Comparison of ENCODE assay signal across 31 cellular contexts in genomic region chrX:107470971-107471370, GRCh38. TPM values are rescaled to one million over a fixed set of nuclear protein-coding genes. Genes with fewer than 3 reads are reported as not detected.
DNase-seq lines count a peak whose midpoint lies in the region; TF ChIP-seq lines count a peak whose summit lies in the region.
"Had no signal": no experiment of that assay in that cellular context is flagged by ENCODE, and none has a peak within 500 bp of the region (broad histone marks: within the 10 kb centered on the region; RNA-seq: fewer than 3 reads in every experiment).

No MANE protein-coding gene starts in this region.

- H3K36me3 Mint-ChIP-seq in endodermal cell (ENCODE audit: low read depth) (no peaks in the 10 kb centered on the region), type B pancreatic cell (no peaks in the 10 kb centered on the region)
- H3K36me3 Mint-ChIP-seq: activated naive CD8-positive, alpha-beta T cell had no signal

- H3K79me2 ChIP-seq in OCI-LY7 (ENCODE audit: insufficient read depth, low read depth, low read length) (peaks cover 38% of the 10 kb centered on the region), mesendoderm (ENCODE audit: control insufficient read depth, insufficient read depth, low read length) (no peaks in the 10 kb centered on the region)

- BruUV-seq in OCI-LY7 (replicated peaks; lab: Mats Ljungman, UMichigan), result no TSS peak

- H3K9me3 Mint-ChIP-seq in endodermal cell (peaks cover 36% of the 10 kb centered on the region), type B pancreatic cell (peaks cover 4% of the 10 kb centered on the region)
- H3K9me3 Mint-ChIP-seq: activated CD4-positive, alpha-beta memory T cell treated with anti-CD3 and anti-CD28 coated beads, Interleukin-2, amount 10 ng/mL, durations not matched to agents 7 days and 5 days; activated T-helper 2 cell treated with anti-CD3 and anti-CD28 coated beads, Interferon-gamma antibody, Interleukin-2, Interleukin-4, amounts not matched to agents 10 μg/mL and 5 μg/mL and 100 μg/mL, durations not matched to agents 14 hours and 24 hours and 36 hours; CD4-positive, alpha-beta T cell; dendritic cell treated with granulocyte-macrophage colony-stimulating factor and Interleukin-4, amounts not matched to agents 40 ng/mL and 50 ng/mL, for 4 days; stimulated activated naive CD8-positive, alpha-beta T cell treated with anti-CD3 and anti-CD28 coated beads, Interleukin-15, amount 100 ng/mL, for 72 hours; T-helper 1 cell treated with Interleukin-12 subunit alpha and Interleukin-12 subunit beta and Interleukin-4 antibody, amounts not matched to agents 30 μg/mL and 1 μg/mL, for 36 hours had no signal

- no peaks in the 10 kb centered on the region for H4K20me1 ChIP-seq in OCI-LY7 (ENCODE audit: insufficient read depth, low read length)

- H3K4ac ChIP-seq in mesendoderm (ENCODE audit: low read depth, low read length), result no peak overlapping the region

- H3K9ac ChIP-seq in endodermal cell (ENCODE audit: extremely low read depth, low read length, poor library complexity, severe bottlenecking), result no peak overlapping the region
- no peak overlapping the region for H3K9ac ChIP-seq in mesendoderm (ENCODE audit: low read length)

- H2BK5ac ChIP-seq in mesendoderm (ENCODE audit: low read length), result no peak overlapping the region

- no peak overlapping the region for H2BK15ac ChIP-seq in mesendoderm (replicated peaks; ENCODE audit: low read depth)

- H3K4me2 ChIP-seq in OCI-LY7 (ENCODE audit: low read length), result peak overlapping the region; percentile 38
- no peak overlapping the region for H3K4me2 ChIP-seq in mesendoderm (ENCODE audit: low read length)

- H3K56ac ChIP-seq in mesendoderm (ENCODE audit: low read length), result no peak overlapping the region

- in situ Hi-C loops in transverse colon (cut with MboI; ENCODE audit: low pct_ligation_motif_present in 1 of 4, low pct_unique_long_range_greater_than_20kb in 1 of 4, low sequenced_read_pairs in 3 of 4), result no loop called here

- H3K18ac ChIP-seq in mesendoderm (ENCODE audit: low read length), result no peak overlapping the region

- H3K27me3 ChIP-seq in endodermal cell (ENCODE audit: control insufficient read depth, insufficient read depth, low read length, poor library complexity, severe bottlenecking) (peaks cover 47% of the 10 kb centered on the region), mesendoderm (ENCODE audit: insufficient read depth, low read length, poor library complexity) (no peaks in the 10 kb centered on the region), transverse colon (no peaks in the 10 kb centered on the region)
- H3K27me3 ChIP-seq: gastroesophageal sphincter had no signal

- intact Hi-C loops in OCI-LY7 (cut with micrococcal nuclease; ENCODE audit: unreplicated experiment) (loop anchor here (2.0 kb wide), 1 partner anchor 20 kb away; no protein-coding TSS in a partner anchor), transverse colon (cut with DNase I; ENCODE audit: low total_unique reads) (no loop called here)

- H3K79me1 ChIP-seq in mesendoderm (ENCODE audit: low read length), result no peaks in the 10 kb centered on the region

- POLR2A ChIA-PET in OCI-LY7 (lab: Charles Lee), result interaction anchor here (0.8 kb wide), 1 partner anchor 22 kb away, joined by 3 read pairs; no protein-coding TSS in a partner anchor

- H3K9me3 ChIP-seq in OCI-LY7 (ENCODE audit: low read length) (no peaks in the 10 kb centered on the region), endodermal cell (ENCODE audit: control insufficient read depth, low read length) (no peaks in the 10 kb centered on the region), transverse colon (no peaks in the 10 kb centered on the region)
- H3K9me3 ChIP-seq: gastroesophageal sphincter had no signal

- CTCF ChIA-PET in OCI-LY7 (lab: Charles Lee; ENCODE audit: unreplicated experiment), result interaction anchor here (1.1 to 1.2 kb wide), 2 partner anchors 20 to 24 kb away, joined by 4 to 5 read pairs; no protein-coding TSS in a partner anchor

- H3K23ac ChIP-seq in mesendoderm (ENCODE audit: low read length), result no peak overlapping the region

- 53% methylated on average over 6 of the region's 7 CpGs; no CpG with 5 or more reads in 1 of the 2 experiments for WGBS in endodermal cell (ENCODE audit: insufficient coverage in 1 of 2, insufficient read length in 1 of 2), 2 experiments
- no CpG with 5 or more reads among the region's 7 CpGs for WGBS in mesendoderm (ENCODE audit: extremely low coverage, insufficient coverage, low lambda C conversion rate)
- WGBS in transverse colon (ENCODE audit: low coverage in 1 of 2), 2 donors, result 55% methylated on average over 7 of the region's 7 CpGs; no CpG with 5 or more reads in 1 of the 2 donors

- DNase-seq in DMS53 (lab: John Stamatoyannopoulos, UW), result peak; percentile 4
- DNase-seq in DMS53 treated with DMSO at 0.1 percent for 48 hours (lab: John Stamatoyannopoulos, UW; ENCODE audit: unreplicated experiment), result no peak
- DNase-seq in OCI-LY7 (ENCODE audit: low spot score), result no peak
- DNase-seq in endodermal cell, result peak; percentile 76
- no peak for DNase-seq in type B pancreatic cell (ENCODE audit: extremely low spot score, unreplicated experiment)
- no peak for DNase-seq in mesendoderm
- DNase-seq in AG08395 (ENCODE audit: low spot score), result no peak
- DNase-seq in transverse colon, result no peak
- DNase-seq: activated CD4-positive, alpha-beta memory T cell treated with anti-CD3 and anti-CD28 coated beads, Interleukin-2, amount 10 ng/mL, durations not matched to agents 7 days and 5 days; activated CD4-positive, alpha-beta T cell treated with anti-CD3 and anti-CD28 coated beads for 1 hour; activated CD8-positive, alpha-beta memory T cell treated with anti-CD3 and anti-CD28 coated beads, Interleukin-2, amount 50 U/mL, for 48 hours; anterior cingulate cortex; caudate nucleus; CD4-positive, alpha-beta T cell; hypothalamus; left ventricle myocardium superior; NCI-H1092 treated with DMSO at 0.1 percent for 48 hours; NCI-H187 treated with DMSO at 0.1 percent for 48 hours; NCI-H524 treated with DMSO at 0.1 percent for 48 hours; nucleus accumbens; RPMI8226; small intestine; stimulated activated naive CD8-positive, alpha-beta T cell treated with anti-CD3 and anti-CD28 coated beads, Interleukin-15, amount 100 ng/mL, for 72 hours had no signal

- H3K4me1 Mint-ChIP-seq in endodermal cell (no peaks in the 10 kb centered on the region), type B pancreatic cell (ENCODE audit: unreplicated experiment) (no peaks in the 10 kb centered on the region)
- H3K4me1 Mint-ChIP-seq: activated CD4-positive, alpha-beta memory T cell treated with anti-CD3 and anti-CD28 coated beads, Interleukin-2, amount 10 ng/mL, durations not matched to agents 7 days and 5 days; stimulated activated naive CD8-positive, alpha-beta T cell treated with anti-CD3 and anti-CD28 coated beads, Interleukin-15, amount 100 ng/mL, for 72 hours had no signal

- no peak for TF ChIP-seq EP300 in transverse colon (IDR thresholded peaks at IDR 0.05; ENCODE audit: low read depth)

- H3K4me1 ChIP-seq in OCI-LY7 (ENCODE audit: insufficient read depth, low read length, poor library complexity, severe bottlenecking) (peaks cover 68% of the 10 kb centered on the region), endodermal cell (ENCODE audit: control insufficient read depth, insufficient read depth, low read length) (no peaks in the 10 kb centered on the region), mesendoderm (ENCODE audit: control insufficient read depth, low read depth, low read length) (no peaks in the 10 kb centered on the region), transverse colon (no peaks in the 10 kb centered on the region)
- H3K4me1 ChIP-seq: gastroesophageal sphincter had no signal

- H3K27ac ChIP-seq in OCI-LY7 (ENCODE audit: low read depth, low read length, poor library complexity, severe bottlenecking) (peak overlapping the region; percentile 62), endodermal cell (ENCODE audit: low read depth, low read length) (no peak overlapping the region), mesendoderm (ENCODE audit: low read depth, low read length) (no peak overlapping the region), transverse colon (no peak overlapping the region)
- H3K27ac ChIP-seq: gastroesophageal sphincter, SK-N-MC had no signal

- H3K36me3 ChIP-seq in OCI-LY7 (ENCODE audit: insufficient read depth, low read length), result peaks cover 11% of the 10 kb centered on the region; the same call in 1 of the 2 replicates
- H3K36me3 ChIP-seq in endodermal cell (ENCODE audit: control insufficient read depth, insufficient read depth, low read length), result no peaks in the 10 kb centered on the region
- no peaks in the 10 kb centered on the region for H3K36me3 ChIP-seq in mesendoderm (ENCODE audit: control insufficient read depth, insufficient read depth, low read length)
- no peaks in the 10 kb centered on the region for H3K36me3 ChIP-seq in transverse colon
- H3K36me3 ChIP-seq: gastroesophageal sphincter had no signal

- no peak overlapping the region for H3K4me3 Mint-ChIP-seq in endodermal cell
- H3K4me3 Mint-ChIP-seq in type B pancreatic cell, result no peak overlapping the region
- H3K4me3 Mint-ChIP-seq: activated CD4-positive, alpha-beta memory T cell treated with anti-CD3 and anti-CD28 coated beads, Interleukin-2, amount 10 ng/mL, durations not matched to agents 7 days and 5 days; activated naive CD8-positive, alpha-beta T cell; CD4-positive, alpha-beta T cell; dendritic cell treated with granulocyte-macrophage colony-stimulating factor and Interleukin-4, amounts not matched to agents 40 ng/mL and 50 ng/mL, for 4 days; stimulated activated naive CD8-positive, alpha-beta T cell treated with anti-CD3 and anti-CD28 coated beads, Interleukin-15, amount 100 ng/mL, for 72 hours; T-helper 1 cell treated with Interleukin-12 subunit alpha and Interleukin-12 subunit beta and Interleukin-4 antibody, amounts not matched to agents 30 μg/mL and 1 μg/mL, for 36 hours had no signal

- no peak overlapping the region for H2AK5ac ChIP-seq in mesendoderm (ENCODE audit: low read length)

- no peaks in the 10 kb centered on the region for H3K9me2 ChIP-seq in OCI-LY7 (ENCODE audit: insufficient read depth, low read length)

- H3K27ac Mint-ChIP-seq in endodermal cell, result no peak overlapping the region
- no peak overlapping the region for H3K27ac Mint-ChIP-seq in type B pancreatic cell
- H3K27ac Mint-ChIP-seq: activated CD4-positive, alpha-beta memory T cell treated with anti-CD3 and anti-CD28 coated beads, Interleukin-2, amount 10 ng/mL, durations not matched to agents 7 days and 5 days; activated naive CD8-positive, alpha-beta T cell; activated T-helper 2 cell treated with anti-CD3 and anti-CD28 coated beads, Interferon-gamma antibody, Interleukin-2, Interleukin-4, amounts not matched to agents 10 μg/mL and 5 μg/mL and 100 μg/mL, durations not matched to agents 14 hours and 24 hours and 36 hours; CD4-positive, alpha-beta T cell; dendritic cell treated with granulocyte-macrophage colony-stimulating factor and Interleukin-4, amounts not matched to agents 40 ng/mL and 50 ng/mL, for 4 days; stimulated activated naive CD8-positive, alpha-beta T cell treated with anti-CD3 and anti-CD28 coated beads, Interleukin-15, amount 100 ng/mL, for 72 hours; T-helper 1 cell treated with Interleukin-12 subunit alpha and Interleukin-12 subunit beta and Interleukin-4 antibody, amounts not matched to agents 30 μg/mL and 1 μg/mL, for 36 hours had no signal

- peak; percentile 39; the same call in 1 of the 2 replicates for TF ChIP-seq CTCF in OCI-LY7 (conservative IDR thresholded peaks at IDR 0.05; ENCODE audit: low read length)
- peak; percentile 69 for TF ChIP-seq CTCF in endodermal cell (conservative IDR thresholded peaks at IDR 0.05)
- TF ChIP-seq CTCF in type B pancreatic cell (conservative IDR thresholded peaks at IDR 0.05), result peak; percentile 33
- no peak for TF ChIP-seq CTCF in transverse colon (IDR thresholded peaks at IDR 0.05)

- no peak overlapping the region for H4K8ac ChIP-seq in mesendoderm (ENCODE audit: low read depth, low read length)

- no peak overlapping the region for H2BK120ac ChIP-seq in mesendoderm (ENCODE audit: low read depth, low read length)

- no peak overlapping the region for H2AFZ ChIP-seq in OCI-LY7 (ENCODE audit: low read length)

- no peak for TF ChIP-seq POLR2A in transverse colon (IDR thresholded peaks at IDR 0.05)

- no peak overlapping the region for H4K5ac ChIP-seq in mesendoderm (ENCODE audit: low read length)

- no peak overlapping the region for H3K4me3 ChIP-seq in OCI-LY7 (ENCODE audit: low read depth, low read length, poor library complexity, severe bottlenecking)
- H3K4me3 ChIP-seq in endodermal cell (ENCODE audit: low read length), result no peak overlapping the region
- no peak overlapping the region for H3K4me3 ChIP-seq in mesendoderm (ENCODE audit: low read length)
- H3K4me3 ChIP-seq in transverse colon, result no peak overlapping the region
- H3K4me3 ChIP-seq: gastroesophageal sphincter, SK-N-MC had no signal

- H3K27me3 Mint-ChIP-seq in endodermal cell (ENCODE audit: insufficient read depth), result peaks cover 31% of the 10 kb centered on the region
- no peaks in the 10 kb centered on the region for H3K27me3 Mint-ChIP-seq in type B pancreatic cell
- H3K27me3 Mint-ChIP-seq: activated CD4-positive, alpha-beta memory T cell treated with anti-CD3 and anti-CD28 coated beads, Interleukin-2, amount 10 ng/mL, durations not matched to agents 7 days and 5 days; activated naive CD8-positive, alpha-beta T cell had no signal

RNA-seq across cellular contexts. Expression of gene FRMPD3, which starts 21.5 kb away (rescaled TPM):
- total RNA-seq in OCI-LY7 (2014; rRNA removed; shearing (Covaris generic)), result 5.8 and 6.5 TPM in 2 replicates
- 12.3 and 12.9 TPM in 2 replicates for total RNA-seq in OCI-LY7 (2022)
- total RNA-seq in endodermal cell, result under 1 TPM in 1 of 2 donors, not detected in 1; 0.24 TPM
- polyA plus RNA-seq in endodermal cell (2013, experiment 1 of 2), result 2.5 TPM
- 2.2 TPM for polyA plus RNA-seq in endodermal cell (2013, experiment 2 of 2)
- total RNA-seq in type B pancreatic cell (ENCODE audit: low replicate concordance), result 1.9 and 2.6 TPM in 2 replicates
- 0.22 TPM for polyA plus RNA-seq in mesendoderm (2013, experiment 1 of 2)
- 0.20 TPM for polyA plus RNA-seq in mesendoderm (2013, experiment 2 of 2)
- under 1 TPM in 3 of 4 donors, not detected in 1; under 0.01 to 0.75 (median 0.16) TPM for total RNA-seq in transverse colon
- total RNA-seq: activated CD4-positive, alpha-beta memory T cell treated with anti-CD3 and anti-CD28 coated beads, Interleukin-2, amount 10 ng/mL, durations not matched to agents 7 days and 5 days; activated T-helper 2 cell treated with anti-CD3 and anti-CD28 coated beads, Interferon-gamma antibody, Interleukin-2, Interleukin-4, amounts not matched to agents 10 μg/mL and 5 μg/mL and 100 μg/mL, durations not matched to agents 14 hours and 24 hours and 36 hours; fibroblast of lung; G401; left ventricle myocardium superior had no signal

Comparison
In these comparisons a context has a peak if more than half of its experiments do, and no peak if none do; other contexts are left out.
1. DNase-seq: peak in DMS53 (single experiment) and endodermal cell (single experiment); none in DMS53 treated with DMSO at 0.1 percent for 48 hours (single experiment), OCI-LY7 (single experiment), type B pancreatic cell (single experiment), mesendoderm (single experiment), AG08395 (single experiment) and transverse colon (single experiment).
2. CTCF ChIP-seq: peak in OCI-LY7 (single experiment), endodermal cell (single experiment) and type B pancreatic cell (single experiment); none in transverse colon (0 of 5).